ENCODE assay signal across 8 cellular contexts in the genomic region with DNA sequence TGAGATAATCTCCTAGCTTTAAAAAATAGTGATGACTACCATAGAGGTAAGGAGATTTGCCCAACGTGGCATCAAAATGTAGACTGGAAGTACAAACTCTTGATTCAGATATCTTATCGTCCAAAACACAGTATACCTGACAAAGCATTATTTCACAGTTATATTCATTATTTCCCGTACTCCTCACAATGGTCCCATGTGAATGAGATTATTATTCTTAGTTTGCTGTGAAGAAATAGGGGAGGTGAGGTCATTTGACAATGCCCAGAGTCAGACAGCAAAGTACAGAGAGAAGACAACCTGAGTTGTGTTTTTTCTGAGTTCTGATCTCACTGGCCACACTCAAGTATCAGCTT. TPM values are rescaled to one million over a fixed set of nuclear protein-coding genes. Genes with fewer than 3 reads are reported as not detected.
DNase-seq lines count a peak whose midpoint lies in the region; ATAC-seq, FAIRE-seq and TF ChIP-seq lines count a peak whose summit lies in the region.

No MANE protein-coding gene starts in this region.

- peak overlapping the region; percentile 92; the same call in 1 of the 2 replicates for H3K4me3 ChIP-seq in GM08714 (ENCODE audit: low read length)
- H3K4me3 ChIP-seq in PC-9: peak overlapping the region; percentile 85
- H3K4me3 ChIP-seq in retinal pigment epithelial cell (ENCODE audit: low read length): peak overlapping the region; percentile 86

- no peaks in the 10 kb centered on the region for H3K9me2 ChIP-seq in PC-9 (ENCODE audit: insufficient read depth)

- POLR2A ChIA-PET in PC-9 (lab: Charles Lee; ENCODE audit: unreplicated experiment): no interaction called here

- H2AFZ ChIP-seq in PC-9: peak overlapping the region; percentile 84

- peak overlapping the region; percentile 84 for H3K4me2 ChIP-seq in PC-9

- H3K27ac ChIP-seq in PC-9 (peak overlapping the region; percentile 77), epithelial cell of prostate (peak overlapping the region; percentile 87)

- H3K4me1 ChIP-seq in PC-9 (replicated peaks; ENCODE audit: insufficient read depth): peaks cover 23% of the 10 kb centered on the region

- no TSS peak for BruUV-seq in PC-9 (replicated peaks; lab: Mats Ljungman, UMichigan)

- H3K36me3 ChIP-seq in PC-9 (ENCODE audit: low read depth): peaks cover 19% of the 10 kb centered on the region; the same call in 1 of the 2 replicates

- H3K27me3 ChIP-seq in PC-9 (ENCODE audit: insufficient read depth, low read depth): no peaks in the 10 kb centered on the region

- ATAC-seq in GM21381 (IDR thresholded peaks at IDR 0.05; ENCODE audit: unreplicated experiment) (no peak), GM18870 (IDR thresholded peaks at IDR 0.05; ENCODE audit: unreplicated experiment) (no peak), HG03565 (IDR thresholded peaks at IDR 0.05; ENCODE audit: unreplicated experiment) (no peak)

- intact Hi-C loops in PC-9 (cut with micrococcal nuclease; ENCODE audit: unreplicated experiment): loop anchor here (10.0 kb wide), 1 partner anchor 641 kb away; no protein-coding TSS in a partner anchor

- peaks cover 3% of the 10 kb centered on the region; the same call in 1 of the 2 replicates for H4K20me1 ChIP-seq in PC-9 (ENCODE audit: insufficient read depth)

- peaks cover 29% of the 10 kb centered on the region for H3K79me2 ChIP-seq in PC-9 (ENCODE audit: low read depth)

- FAIRE-seq in RCC 7860 (lab: Jason Lieb, UNC): no peak

- no peaks in the 10 kb centered on the region for H3K9me3 ChIP-seq in PC-9 (ENCODE audit: insufficient read depth, low read depth)

- peaks cover 10% of the 10 kb centered on the region; the same call in 1 of the 2 replicates for H3F3A ChIP-seq in PC-9 (ENCODE audit: insufficient read depth, low read depth)

- CTCF ChIA-PET in PC-9 (lab: Charles Lee): no interaction called here

- TF ChIP-seq CTCF in PC-9 (conservative IDR thresholded peaks at IDR 0.05) (no peak), retinal pigment epithelial cell (conservative IDR thresholded peaks at IDR 0.05; ENCODE audit: low read depth, low read length) (no peak)

- no peak for DNase-seq in PC-9
- DNase-seq in epithelial cell of prostate (ENCODE audit: low read depth, low spot score): no peak
- no peak for DNase-seq in retinal pigment epithelial cell (ENCODE audit: low read depth)
- DNase-seq in RCC 7860 (ENCODE audit: low spot score): no peak

RNA-seq across cellular contexts. Expression of gene TFB1M, which starts 1.2 kb away (rescaled TPM):
- total RNA-seq in PC-9 (2021): 17.7 and 19.5 TPM in 2 replicates

RNA-seq across cellular contexts. Expression of gene CLDN20, which starts 51.7 kb away (rescaled TPM):
- not detected in 2 replicates for total RNA-seq in PC-9 (2021)
